ENCODE assay signal across 8 cellular contexts in genomic region chr12:96035283-96036236, GRCh38. TPM values are rescaled to one million over a fixed set of nuclear protein-coding genes. Genes with fewer than 3 reads are reported as not detected.
A peak's percentile ranks its signal among the peaks of the same experiment; 100 is the strongest.
DNase-seq lines count a peak whose midpoint lies in the region; ATAC-seq and TF ChIP-seq lines count a peak whose summit lies in the region.

Gene LTA4H, minus strand, starts transcription at chr12:96035587. Its CDS starts 68 bp downstream, at chr12:96035519.

- H3K27ac Mint-ChIP-seq in activated naive CD8-positive, alpha-beta T cell treated with anti-CD3 and anti-CD28 coated beads, Interleukin-2, amount 50 U/mL, for 24 hours: no peak within 1 kb of the TSS

- no peaks in the 10 kb centered on the region for H3K27me3 ChIP-seq in SU-DHL-6 (ENCODE audit: low read length)
- no peaks in the 10 kb centered on the region for H3K27me3 ChIP-seq in cardiac muscle cell
- no peaks in the 10 kb centered on the region for H3K27me3 ChIP-seq in parathyroid adenoma (ENCODE audit: control insufficient read depth, insufficient read depth, low read length)
- no peaks in the 10 kb centered on the region for H3K27me3 ChIP-seq in tibial nerve

- peak; percentile 10 to 88 for TF ChIP-seq EP300 in tibial nerve (IDR thresholded peaks at IDR 0.05)

- no peaks in the 10 kb centered on the region for H3K9me2 ChIP-seq in SU-DHL-6 (replicated peaks; ENCODE audit: insufficient read depth, low read length)

- peak within 1 kb of the TSS; percentile 44; the same call in 1 of the 2 replicates for H3K27ac ChIP-seq in SU-DHL-6 (ENCODE audit: low read depth, low read length)
- peak within 1 kb of the TSS; percentile 55 for H3K27ac ChIP-seq in cardiac muscle cell
- peak within 1 kb of the TSS; percentile 81 for H3K27ac ChIP-seq in parathyroid adenoma
- peak within 1 kb of the TSS; percentile 68 to 90 (median 80) for H3K27ac ChIP-seq in tibial nerve

- no peaks in the 10 kb centered on the region for H3F3A ChIP-seq in SU-DHL-6 (ENCODE audit: insufficient read depth)

- TF ChIP-seq CTCF in GM12875 (IDR thresholded peaks at IDR 0.05; ENCODE audit: borderline replicate concordance, insufficient read depth, low read depth, low read length): no peak
- TF ChIP-seq CTCF in SU-DHL-6 (IDR thresholded peaks at IDR 0.05; ENCODE audit: insufficient read depth, low read length, poor library complexity, severe bottlenecking): no peak
- TF ChIP-seq CTCF in cardiac muscle cell (IDR thresholded peaks at IDR 0.05; ENCODE audit: low read depth, low read length): no peak
- peak; percentile 8 for TF ChIP-seq CTCF in parathyroid adenoma (IDR thresholded peaks at IDR 0.05)
- TF ChIP-seq CTCF in tibial nerve (IDR thresholded peaks at IDR 0.05): peak in 1 of 5 experiments; percentile 22

- no peaks in the 10 kb centered on the region for H3K27me3 Mint-ChIP-seq in activated naive CD8-positive, alpha-beta T cell treated with anti-CD3 and anti-CD28 coated beads, Interleukin-2, amount 50 U/mL, for 24 hours

- no peaks in the 10 kb centered on the region for H3K9me3 Mint-ChIP-seq in activated naive CD8-positive, alpha-beta T cell treated with anti-CD3 and anti-CD28 coated beads, Interleukin-2, amount 50 U/mL, for 24 hours

- ATAC-seq in HG02763 (IDR thresholded peaks at IDR 0.05; ENCODE audit: unreplicated experiment): peak; percentile 90
- ATAC-seq in activated naive CD8-positive, alpha-beta T cell treated with anti-CD3 and anti-CD28 coated beads, Interleukin-2, amount 50 U/mL, for 24 hours: peak; percentile 97

- peak within 1 kb of the TSS; percentile 87 for H2AFZ ChIP-seq in SU-DHL-6 (ENCODE audit: low read depth, low read length, severe bottlenecking)
- peak within 1 kb of the TSS; percentile 96 for H2AFZ ChIP-seq in parathyroid adenoma

- H3K9me3 ChIP-seq in SU-DHL-6 (ENCODE audit: insufficient read depth, low read length): no peaks in the 10 kb centered on the region
- H3K9me3 ChIP-seq in cardiac muscle cell (ENCODE audit: low read depth): no peaks in the 10 kb centered on the region
- H3K9me3 ChIP-seq in parathyroid adenoma (ENCODE audit: control insufficient read depth, low read length): no peaks in the 10 kb centered on the region
- H3K9me3 ChIP-seq in tibial nerve: no peaks in the 10 kb centered on the region

- H3K4me1 Mint-ChIP-seq in activated naive CD8-positive, alpha-beta T cell treated with anti-CD3 and anti-CD28 coated beads, Interleukin-2, amount 50 U/mL, for 24 hours: peaks cover 16% of the 10 kb centered on the region

- peak in 1 of 2 donors; percentile 76 for TF ChIP-seq POLR2A in tibial nerve (IDR thresholded peaks at IDR 0.05)

- H3K4me3 ChIP-seq in GM12875 (ENCODE audit: low read depth, low read length): peak within 1 kb of the TSS; percentile 73
- H3K4me3 ChIP-seq in SU-DHL-6 (ENCODE audit: insufficient read depth, low read length, poor library complexity, severe bottlenecking): peak within 1 kb of the TSS; percentile 89
- H3K4me3 ChIP-seq in cardiac muscle cell: peak within 1 kb of the TSS; percentile 74
- peak within 1 kb of the TSS; percentile 71 for H3K4me3 ChIP-seq in parathyroid adenoma (ENCODE audit: low read depth, low read length)
- peak within 1 kb of the TSS; percentile 71 to 84 (median 76) for H3K4me3 ChIP-seq in tibial nerve

- DNase-seq in NCI-H1417 (lab: John Stamatoyannopoulos, UW): peak; percentile 99 to 100 (median 99)
- peak; percentile 95 for DNase-seq in activated naive CD8-positive, alpha-beta T cell treated with anti-CD3 and anti-CD28 coated beads, Interleukin-2, amount 50 U/mL, for 24 hours
- DNase-seq in cardiac muscle cell (ENCODE audit: low read depth in 1 of 2, low spot score in 1 of 2): peak; percentile 99 to 100
- DNase-seq in tibial nerve (ENCODE audit: low spot score in 2 of 2): peak; percentile 94 to 99

- H4K20me1 ChIP-seq in SU-DHL-6 (ENCODE audit: low read depth, low read length): 0 out of 2 replicates have a peak, but pooled peaks cover 5% of the 10 kb centered on the region

- no peaks in the 10 kb centered on the region for H3K36me3 Mint-ChIP-seq in activated naive CD8-positive, alpha-beta T cell treated with anti-CD3 and anti-CD28 coated beads, Interleukin-2, amount 50 U/mL, for 24 hours (ENCODE audit: low read depth)

- peak within 1 kb of the TSS; percentile 84 for H3K9ac ChIP-seq in SU-DHL-6 (ENCODE audit: low read length)
- peak within 1 kb of the TSS; percentile 38 for H3K9ac ChIP-seq in parathyroid adenoma

- H3K4me2 ChIP-seq in SU-DHL-6 (ENCODE audit: low read depth, low read length, poor library complexity, severe bottlenecking) (peak within 1 kb of the TSS; percentile 95), parathyroid adenoma (ENCODE audit: low read length) (peak within 1 kb of the TSS; percentile 85)

- peaks cover 20% of the 10 kb centered on the region for H3K79me2 ChIP-seq in SU-DHL-6 (ENCODE audit: insufficient read depth, low read length)
- H3K79me2 ChIP-seq in parathyroid adenoma: peaks cover 7% of the 10 kb centered on the region

- peaks cover 14% of the 10 kb centered on the region for H3K4me1 ChIP-seq in cardiac muscle cell (ENCODE audit: low read depth)
- peaks cover 20% of the 10 kb centered on the region for H3K4me1 ChIP-seq in parathyroid adenoma
- peaks cover 0 to 28% (median 9%) of the 10 kb centered on the region in 4 donors for H3K4me1 ChIP-seq in tibial nerve

- no peak within 1 kb of the TSS for H3K4me3 Mint-ChIP-seq in activated naive CD8-positive, alpha-beta T cell treated with anti-CD3 and anti-CD28 coated beads, Interleukin-2, amount 50 U/mL, for 24 hours

- H3K36me3 ChIP-seq in SU-DHL-6 (ENCODE audit: low read length) (0 out of 2 replicates have a peak, but pooled peaks cover 3% of the 10 kb centered on the region), cardiac muscle cell (no peaks in the 10 kb centered on the region), parathyroid adenoma (ENCODE audit: control insufficient read depth, insufficient read depth, low read length) (no peaks in the 10 kb centered on the region), tibial nerve (no peaks in the 10 kb centered on the region)

- WGBS in tibial nerve, 2 donors: 0 to 1% methylated on average over 54 to 55 of the region's 55 CpGs

RNA-seq across cellular contexts. Expression of gene LTA4H, which starts in this region (rescaled TPM):
- 76.6 and 109 TPM in 2 replicates for total RNA-seq in cardiac muscle cell
- 64.6 and 108 TPM in 2 replicates for polyA plus RNA-seq in cardiac muscle cell
- 10 to 100 TPM; 41.4 to 50.2 (median 44.7) TPM for total RNA-seq in tibial nerve

Comparison
In these comparisons a context has a peak if more than half of its experiments do, and no peak if none do; other contexts are left out.
1. Peak in every context shown above with its lines: DNase-seq, ATAC-seq, H3K4me3 ChIP-seq and H3K27ac ChIP-seq.